15 cellular contexts compared by ENCODE assay signal in the genomic region with DNA sequence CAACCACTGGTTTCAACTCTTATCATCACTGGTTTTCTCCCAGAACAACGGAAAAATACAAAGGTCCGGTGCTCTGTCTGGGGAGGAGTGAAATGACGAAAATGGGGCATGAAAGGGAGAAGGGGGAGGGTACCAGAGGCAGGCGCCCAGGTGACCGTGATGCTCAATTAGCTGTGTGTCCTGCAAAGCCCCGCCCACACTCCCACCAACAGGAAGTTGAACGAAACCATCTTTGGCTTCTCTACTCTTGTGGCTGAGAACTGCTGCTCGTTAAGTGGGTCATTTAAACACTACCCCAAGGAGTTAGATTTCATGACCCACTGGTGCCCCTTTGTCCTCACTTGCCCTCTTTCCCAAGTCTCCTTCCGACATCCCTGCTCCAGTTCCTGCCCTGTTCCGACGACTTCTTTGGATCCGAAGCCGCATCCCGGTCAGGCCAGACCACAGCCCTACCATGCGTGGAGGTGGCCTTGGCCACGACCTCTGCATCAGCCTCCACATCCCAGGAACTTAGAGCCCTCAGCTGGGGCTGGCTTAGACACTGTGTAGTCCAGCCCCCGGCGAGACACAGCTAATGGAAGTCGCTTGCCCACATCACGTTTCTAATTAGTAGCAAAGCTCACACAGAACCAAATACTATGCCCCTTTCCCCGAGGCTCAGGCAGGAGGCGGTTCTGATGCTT. TPM values are rescaled to one million over a fixed set of nuclear protein-coding genes. Genes with fewer than 3 reads are reported as not detected.
DNase-seq lines count a peak whose midpoint lies in the region; ATAC-seq, FAIRE-seq and TF ChIP-seq lines count a peak whose summit lies in the region.
"Had no signal": no experiment of that assay in that cellular context is flagged by ENCODE, and none has a peak within 500 bp of the region (broad histone marks: within the 10 kb centered on the region; RNA-seq: fewer than 3 reads in every experiment).

No MANE protein-coding gene starts in this region.

- DNase-seq in stimulated activated naive CD4-positive, alpha-beta T cell treated with Interleukin-2 at 50 U/mL for 16 hours (lab: John Stamatoyannopoulos, UW) = peak; percentile 12
- DNase-seq in stimulated activated naive CD4-positive, alpha-beta T cell (lab: John Stamatoyannopoulos, UW) = no peak
- peak; percentile 85 for DNase-seq in SIG-M5 treated with dmso at 0.1 percent for 504 hours (lab: John Stamatoyannopoulos, UW; ENCODE audit: unreplicated experiment)
- DNase-seq in kidney = peak; percentile 65
- DNase-seq in NCI-H1105 treated with DMSO at 0.1 percent for 48 hours (lab: John Stamatoyannopoulos, UW) = no peak
- DNase-seq: activated CD4-positive, CD25-positive, alpha-beta regulatory T cell; NCI-H187; NCI-H526 had no signal

- FAIRE-seq in kidney (lab: Jason Lieb, UNC) = no peak

- no peak overlapping the region for H3K27ac ChIP-seq in kidney (ENCODE audit: low read depth in 2 of 2, low read length in 2 of 2)
- H3K27ac ChIP-seq: breast epithelium, parathyroid adenoma had no signal

- H3K9ac ChIP-seq in kidney (ENCODE audit: low read length in 2 of 2) = no peak overlapping the region
- H3K9ac ChIP-seq: parathyroid adenoma had no signal

- H3K4me3 ChIP-seq in kidney (ENCODE audit: low read length in 2 of 2) = no peak overlapping the region
- H3K4me3 ChIP-seq: breast epithelium had no signal

- H3K36me3 ChIP-seq in kidney (ENCODE audit: control insufficient read depth in 1 of 2, insufficient read depth in 2 of 2, low read length in 2 of 2) = no peaks in the 10 kb centered on the region
- H3K36me3 ChIP-seq: breast epithelium had no signal

- ATAC-seq in HG03025 (IDR thresholded peaks at IDR 0.05; ENCODE audit: low FRiP score, unreplicated experiment) = no peak
- ATAC-seq in HG03139 (IDR thresholded peaks at IDR 0.05; ENCODE audit: unreplicated experiment) = no peak
- no peak for ATAC-seq in HG03196 (IDR thresholded peaks at IDR 0.05; ENCODE audit: unreplicated experiment)
- ATAC-seq: Panc1 had no signal

- intact Hi-C loops in kidney (cut with DNase I) = no loop called here

- H3K4me1 ChIP-seq in kidney (ENCODE audit: control insufficient read depth in 1 of 2, insufficient read depth in 1 of 2, low read depth in 1 of 2, low read length in 2 of 2) = no peaks in the 10 kb centered on the region
- H3K4me1 ChIP-seq: breast epithelium had no signal

- TF ChIP-seq CTCF in kidney (IDR thresholded peaks at IDR 0.05; ENCODE audit: borderline replicate concordance, extremely low read depth, insufficient read depth) = no peak

- no peaks in the 10 kb centered on the region for H3K9me3 ChIP-seq in kidney (ENCODE audit: control insufficient read depth in 1 of 2, low read length in 2 of 2)
- H3K9me3 ChIP-seq: breast epithelium had no signal

RNA-seq across cellular contexts. Expression of a gene that starts 11.4 kb away (rescaled TPM):
- not detected for total RNA-seq in kidney
- polyA plus RNA-seq in kidney (ENCODE audit: insufficient read depth, low read depth, low replicate concordance) = not detected
- total RNA-seq: breast epithelium, LHCN-M2 had no signal

Comparison
In these comparisons a context has a peak if more than half of its experiments do, and no peak if none do; other contexts are left out.
1. DNase-seq: peak in stimulated activated naive CD4-positive, alpha-beta T cell treated with Interleukin-2 at 50 U/mL for 16 hours (single experiment), SIG-M5 treated with dmso at 0.1 percent for 504 hours (single experiment) and kidney (single experiment); none in stimulated activated naive CD4-positive, alpha-beta T cell (0 of 6) and NCI-H1105 treated with DMSO at 0.1 percent for 48 hours (single experiment).